7 cellular contexts compared by ENCODE assay signal in genomic region chr5:110834933-110835332, GRCh38.
DNase-seq lines count a peak whose midpoint lies in the region; ATAC-seq, FAIRE-seq and TF ChIP-seq lines count a peak whose summit lies in the region.
"Not testable (repeated sequence)": the region's sequence is repeated elsewhere in the genome, so short reads cannot be mapped to it uniquely, and the experiment has no call there.

No MANE protein-coding gene starts in this region.

- not testable (repeated sequence) for H3K36me3 ChIP-seq in PC-3 (ENCODE audit: low read depth, low read length); GM12878 (ENCODE audit: control insufficient read depth in 2 of 2, insufficient read depth in 2 of 2, low read length in 1 of 2)

- 33% methylated on average over 4 of the region's 4 CpGs for WGBS in GM12878 (ENCODE audit: insufficient coverage, insufficient replicate concordance, low lambda C conversion rate, missing lambda C conversion rate)

- H4K20me1 ChIP-seq in PC-3 (ENCODE audit: low read length); GM12878 (ENCODE audit: control insufficient read depth, insufficient read depth): not testable (repeated sequence)

- H3K9ac ChIP-seq in PC-3 (ENCODE audit: low read length); GM12878 (ENCODE audit: control insufficient read depth, insufficient read depth, low read length): not testable (repeated sequence)

- in situ Hi-C loops in GM12878 (cut with MboI), result not testable (repeated sequence)

- SMC1A ChIA-PET in GM12878 (lab: Charles Lee; ENCODE audit: uncharacterized antibody, unreplicated experiment), result not testable (repeated sequence)

- BruUV-seq in PC-3 (replicated peaks; lab: Mats Ljungman, UMichigan); GM12878 (replicated peaks; lab: Mats Ljungman, UMichigan): not testable (repeated sequence)

- H3K4me3 ChIP-seq in Jurkat, Clone E6-1 (ENCODE audit: low read length); PC-3 (ENCODE audit: low read length); GM12878: not testable (repeated sequence)

- not testable (repeated sequence) for H3K27me3 ChIP-seq in PC-3 (ENCODE audit: low read length); GM12878 (replicated peaks in 1 of 2; ENCODE audit: control insufficient read depth in 2 of 2, insufficient read depth in 2 of 2, low read length in 1 of 2)

- CTCF ChIA-PET in PC-3 (lab: Charles Lee); GM12878 (lab: Yijun Ruan, JAX): not testable (repeated sequence)

- TF ChIP-seq RAD21 in GM12878 (IDR thresholded peaks at IDR 0.05; ENCODE audit: insufficient read depth, low read depth, low read length), result not testable (repeated sequence)

- not testable (repeated sequence) for H2AFZ ChIP-seq in PC-3 (ENCODE audit: low read length); GM12878 (ENCODE audit: control insufficient read depth, low read depth, low read length)

- not testable (repeated sequence) for H3K9me3 ChIP-seq in PC-3 (ENCODE audit: low read length); GM12878 (replicated peaks; ENCODE audit: control insufficient read depth, insufficient read depth, low read length)

- not testable (repeated sequence) for TF ChIP-seq POLR2A in GM12878 (IDR thresholded peaks at IDR 0.05; ENCODE audit: low read depth, low read length)

- H3K79me2 ChIP-seq in PC-3 (ENCODE audit: low read length); GM12878 (ENCODE audit: control insufficient read depth, insufficient read depth, low read length): not testable (repeated sequence)

- H3K4me1 ChIP-seq in PC-3 (ENCODE audit: insufficient read depth, low read length); GM12878 (ENCODE audit: control insufficient read depth, insufficient read depth, low read length): not testable (repeated sequence)

- not testable (repeated sequence) for TF ChIP-seq EP300 in GM12878 (IDR thresholded peaks at IDR 0.05; ENCODE audit: borderline replicate concordance in 1 of 2, control insufficient read depth in 1 of 2, low read depth in 2 of 2, low read length in 2 of 2)

- RAD21 ChIA-PET in GM12878 (lab: Charles Lee; ENCODE audit: unreplicated experiment), result not testable (repeated sequence)

- not testable (repeated sequence) for H3K9me2 ChIP-seq in PC-3 (replicated peaks; ENCODE audit: low read length)

- DNase-seq in GF-D8 (lab: John Stamatoyannopoulos, UW) (peak; percentile 70), H4 (ENCODE audit: low spot score) (peak; percentile 48), M059J (ENCODE audit: low read depth) (peak; percentile 67), NCI-H526 treated with DMSO at 0.1 percent for 48 hours (lab: John Stamatoyannopoulos, UW) (peak; percentile 10), PC-3 (peak; percentile 28)
- peak; percentile 85 for DNase-seq in Jurkat, Clone E6-1 (ENCODE audit: low read depth, low spot score)
- DNase-seq in GM12878 (ENCODE audit: low read depth, low spot score), result not testable (repeated sequence)

- peak; percentile 37; the same call in 1 of the 2 replicates for ATAC-seq in PC-3
- peak; percentile 44 for ATAC-seq in GM12878

- H3K4me2 ChIP-seq in PC-3 (ENCODE audit: low read length); GM12878 (ENCODE audit: control insufficient read depth, insufficient read depth): not testable (repeated sequence)

- not testable (repeated sequence) for H3F3A ChIP-seq in PC-3 (ENCODE audit: low read length, unreplicated experiment)

- TF ChIP-seq CTCF in PC-3 (conservative IDR thresholded peaks at IDR 0.05; ENCODE audit: low read depth, low read length); GM12878 (IDR thresholded peaks at IDR 0.05 in 2 of 3, conservative IDR thresholded peaks at IDR 0.05 in 1 of 3; ENCODE audit: control insufficient read depth in 2 of 3, extremely low read depth in 1 of 3, insufficient read depth in 1 of 3, low read depth in 3 of 3, low read length in 3 of 3): not testable (repeated sequence)

- FAIRE-seq in GM12878 (lab: Jason Lieb, UNC), result not testable (repeated sequence)

- intact Hi-C loops in PC-3 (cut with micrococcal nuclease); GM12878 (cut with micrococcal nuclease; ENCODE audit: unreplicated experiment): not testable (repeated sequence)

- H3K27ac ChIP-seq in PC-3 (ENCODE audit: low read length); GM12878 (ENCODE audit: control insufficient read depth, insufficient read depth): not testable (repeated sequence)

- POLR2A ChIA-PET in PC-3 (lab: Charles Lee; ENCODE audit: unreplicated experiment), result not testable (repeated sequence)
- POLR2A ChIA-PET in GM12878 (lab: Charles Lee), result interaction anchor here (0.7 kb wide), 1 partner anchor 264 kb away, joined by 3 read pairs; no protein-coding TSS in a partner anchor
